In the genomic region with DNA sequence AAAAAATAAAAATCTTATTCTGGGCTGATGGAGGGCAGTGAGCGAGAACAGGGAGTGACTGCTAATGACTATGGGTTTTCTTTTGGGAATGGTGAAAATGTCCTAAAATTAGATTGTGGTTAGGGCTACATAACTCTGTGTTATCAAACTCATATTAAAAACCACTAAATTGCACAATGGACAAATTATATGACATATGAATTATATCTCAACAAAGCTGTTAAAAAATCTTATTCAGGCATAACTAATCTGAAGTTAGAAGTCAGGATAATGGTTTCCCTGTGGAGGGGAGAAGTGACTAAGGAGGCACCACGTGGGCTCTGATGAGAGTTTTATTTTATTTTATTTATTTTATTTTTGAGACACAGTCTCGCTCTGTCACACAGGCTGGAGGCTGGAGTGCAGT, we compare ENCODE assay signal across 28 cellular contexts. TPM values are rescaled to one million over a fixed set of nuclear protein-coding genes. Genes with fewer than 3 reads are reported as not detected.
A peak's percentile ranks its signal among the peaks of the same experiment; 100 is the strongest.
DNase-seq lines count a peak whose midpoint lies in the region; ATAC-seq and TF ChIP-seq lines count a peak whose summit lies in the region.
"Had no signal": no experiment of that assay in that cellular context is flagged by ENCODE, and none has a peak within 500 bp of the region (broad histone marks: within the 10 kb centered on the region; RNA-seq: fewer than 3 reads in every experiment).

No MANE protein-coding gene starts in this region.

- no peaks in the 10 kb centered on the region for H3K9me3 Mint-ChIP-seq in activated naive CD4-positive, alpha-beta T cell treated with anti-CD3 and anti-CD28 coated beads, Interleukin-2, amount 10 ng/mL, durations not matched to agents 7 days and 5 days
- H3K9me3 Mint-ChIP-seq: mesothelial cell of epicardium had no signal

- H3K4me2 ChIP-seq in SK-N-SH: no peak overlapping the region

- no peaks in the 10 kb centered on the region for H3K27me3 ChIP-seq in SK-N-SH (ENCODE audit: insufficient read depth)
- no peaks in the 10 kb centered on the region for H3K27me3 ChIP-seq in WERI-Rb-1 (ENCODE audit: insufficient read depth, low read depth, severe bottlenecking)
- H3K27me3 ChIP-seq: esophagus squamous epithelium had no signal

- H3K27ac ChIP-seq in SK-N-SH (ENCODE audit: low read depth in 2 of 2, low read length in 1 of 2) (no peak overlapping the region), WERI-Rb-1 (no peak overlapping the region)
- H3K27ac ChIP-seq: esophagus squamous epithelium, VCaP had no signal

- H3F3A ChIP-seq in SK-N-SH (replicated peaks; ENCODE audit: insufficient read depth): no peaks in the 10 kb centered on the region

- peak overlapping the region; percentile 24; the same call in 1 of the 2 replicates for H2AFZ ChIP-seq in SK-N-SH (ENCODE audit: low read depth)

- H3K9me3 ChIP-seq in SK-N-SH (no peaks in the 10 kb centered on the region), WERI-Rb-1 (ENCODE audit: severe bottlenecking) (no peaks in the 10 kb centered on the region)
- H3K9me3 ChIP-seq: esophagus squamous epithelium had no signal

- peaks cover 4% of the 10 kb centered on the region for H3K27me3 Mint-ChIP-seq in activated naive CD4-positive, alpha-beta T cell treated with anti-CD3 and anti-CD28 coated beads, Interleukin-2, amount 10 ng/mL, durations not matched to agents 7 days and 5 days

- TF ChIP-seq CTCF in SK-N-SH (IDR thresholded peaks at IDR 0.05) (no peak), WERI-Rb-1 (IDR thresholded peaks at IDR 0.05; ENCODE audit: low read depth, low read length) (no peak), GM13977 (IDR thresholded peaks at IDR 0.05; ENCODE audit: extremely low read depth, insufficient read depth, missing control alignments) (no peak)

- ATAC-seq in SK-N-SH treated with all-trans-retinoic acid at 6 μM for 48 hours (no peak), sciatic nerve (peak; percentile 68)
- ATAC-seq: K562 had no signal

- no peak overlapping the region for H3K27ac Mint-ChIP-seq in activated naive CD4-positive, alpha-beta T cell treated with anti-CD3 and anti-CD28 coated beads, Interleukin-2, amount 10 ng/mL, durations not matched to agents 7 days and 5 days
- H3K27ac Mint-ChIP-seq: mesothelial cell of epicardium, progenitor cell of endocrine pancreas had no signal

- H4K20me1 ChIP-seq in SK-N-SH (ENCODE audit: insufficient read depth): no peaks in the 10 kb centered on the region

- no peaks in the 10 kb centered on the region for H3K36me3 Mint-ChIP-seq in activated naive CD4-positive, alpha-beta T cell treated with anti-CD3 and anti-CD28 coated beads, Interleukin-2, amount 10 ng/mL, durations not matched to agents 7 days and 5 days
- H3K36me3 Mint-ChIP-seq: mesothelial cell of epicardium had no signal

- no peak for TF ChIP-seq RAD21 in SK-N-SH (IDR thresholded peaks at IDR 0.05; ENCODE audit: low read length)

- H3K4me3 ChIP-seq in SK-N-SH (ENCODE audit: low read depth in 2 of 2, low read length in 1 of 2) (no peak overlapping the region), WERI-Rb-1 (ENCODE audit: low read depth, low read length) (no peak overlapping the region)
- H3K4me3 ChIP-seq: esophagus squamous epithelium, K562 had no signal

- no peaks in the 10 kb centered on the region for H3K79me2 ChIP-seq in SK-N-SH (ENCODE audit: insufficient read depth)

- no peaks in the 10 kb centered on the region for H3K36me3 ChIP-seq in SK-N-SH (replicated peaks in 1 of 2; ENCODE audit: control insufficient read depth in 1 of 2, insufficient read depth in 2 of 2, low read length in 1 of 2)
- no peaks in the 10 kb centered on the region for H3K36me3 ChIP-seq in WERI-Rb-1
- H3K36me3 ChIP-seq: esophagus squamous epithelium had no signal

- POLR2A ChIA-PET in SK-N-SH (lab: Yijun Ruan, JAX): no interaction called here

- no peaks in the 10 kb centered on the region for H3K9me2 ChIP-seq in SK-N-SH

- intact Hi-C loops in sciatic nerve (cut with DNase I): no loop called here

- no peak for TF ChIP-seq EP300 in SK-N-SH (IDR thresholded peaks at IDR 0.05; ENCODE audit: borderline replicate concordance in 1 of 2, low read depth in 1 of 2, low read length in 1 of 2)

- DNase-seq in SK-N-SH (no peak), RPMI7951 (ENCODE audit: low read depth) (peak; percentile 38), glomerular visceral epithelial cell (ENCODE audit: extremely low spot score) (peak; percentile 72), sciatic nerve (ENCODE audit: low spot score) (no peak), WERI-Rb-1 (no peak), GM13977 (ENCODE audit: low spot score) (no peak)
- no peak for DNase-seq in activated naive CD4-positive, alpha-beta T cell treated with anti-CD3 and anti-CD28 coated beads, Interleukin-2, amount 10 ng/mL, durations not matched to agents 7 days and 5 days
- DNase-seq: activated CD4-positive, alpha-beta T cell treated with anti-CD3 and anti-CD28 coated beads, Interleukin-2, amount 50 U/mL, for 48 hours; aorta; C1 segment of cervical spinal cord; DMS 273 treated with DMSO at 0.1 percent for 48 hours; effector memory CD4-positive, alpha-beta T cell; esophagus squamous epithelium; MV-4-11; NCI-H187 treated with DMSO at 0.1 percent for 48 hours; NCI-H446 treated with DMSO at 0.1 percent for 48 hours; stimulated activated CD8-positive, alpha-beta memory T cell treated with anti-CD3 and anti-CD28 coated beads, Interleukin-4, amount 100 ng/mL, for 48 hours; substantia nigra; T-helper 1 cell had no signal

- H3K4me1 Mint-ChIP-seq in activated naive CD4-positive, alpha-beta T cell treated with anti-CD3 and anti-CD28 coated beads, Interleukin-2, amount 10 ng/mL, durations not matched to agents 7 days and 5 days: no peaks in the 10 kb centered on the region

- no peak overlapping the region for H3K4me3 Mint-ChIP-seq in activated naive CD4-positive, alpha-beta T cell treated with anti-CD3 and anti-CD28 coated beads, Interleukin-2, amount 10 ng/mL, durations not matched to agents 7 days and 5 days
- H3K4me3 Mint-ChIP-seq: mesothelial cell of epicardium had no signal

- H3K4me1 ChIP-seq in SK-N-SH (ENCODE audit: control insufficient read depth in 1 of 2, insufficient read depth in 2 of 2, low read depth in 1 of 2, low read length in 1 of 2): no peaks in the 10 kb centered on the region; a peak in 1 of 4 replicates
- H3K4me1 ChIP-seq: esophagus squamous epithelium had no signal

- H3K9ac ChIP-seq in SK-N-SH: no peak overlapping the region

- 63% methylated on average over 3 of the region's 3 CpGs for WGBS in SK-N-SH (ENCODE audit: low lambda C conversion rate)

- CTCF ChIA-PET in SK-N-SH (lab: Yijun Ruan, JAX): interaction anchor here (1.0 to 1.4 kb wide), 2 partner anchors 22 to 98 kb away, joined by 3 read pairs; no protein-coding TSS in a partner anchor
- CTCF ChIA-PET in activated naive CD4-positive, alpha-beta T cell treated with anti-CD3 and anti-CD28 coated beads, Interleukin-2, amount 10 ng/mL, durations not matched to agents 7 days and 5 days (lab: Charles Lee): interaction anchor here (1.8 kb wide), 1 partner anchor 159 kb away, joined by 3 read pairs; no protein-coding TSS in a partner anchor

- in situ Hi-C loops in GM13977 (cut with MboI; ENCODE audit: low pct_unique_long_range_greater_than_20kb, low sequenced_read_pairs, unreplicated experiment): no loop called here

TF ChIP-seq in SK-N-SH, 30 proteins besides CTCF, POLR2A, EP300 and RAD21 (continues in another document):
- TF ChIP-seq NFIC (IDR thresholded peaks at IDR 0.05; ENCODE audit: borderline replicate concordance) (no peak), EZH2phosphoT487 (IDR thresholded peaks at IDR 0.05; ENCODE audit: borderline replicate concordance, low read depth) (no peak), NRF1 (IDR thresholded peaks at IDR 0.05; ENCODE audit: low read depth, low read length) (no peak), MEF2A (IDR thresholded peaks at IDR 0.05; ENCODE audit: borderline replicate concordance, low read depth) (no peak), TCF12 (IDR thresholded peaks at IDR 0.05) (no peak), GABPA (IDR thresholded peaks at IDR 0.05; ENCODE audit: low read depth) (no peak)
- TF ChIP-seq, protein P1, sequence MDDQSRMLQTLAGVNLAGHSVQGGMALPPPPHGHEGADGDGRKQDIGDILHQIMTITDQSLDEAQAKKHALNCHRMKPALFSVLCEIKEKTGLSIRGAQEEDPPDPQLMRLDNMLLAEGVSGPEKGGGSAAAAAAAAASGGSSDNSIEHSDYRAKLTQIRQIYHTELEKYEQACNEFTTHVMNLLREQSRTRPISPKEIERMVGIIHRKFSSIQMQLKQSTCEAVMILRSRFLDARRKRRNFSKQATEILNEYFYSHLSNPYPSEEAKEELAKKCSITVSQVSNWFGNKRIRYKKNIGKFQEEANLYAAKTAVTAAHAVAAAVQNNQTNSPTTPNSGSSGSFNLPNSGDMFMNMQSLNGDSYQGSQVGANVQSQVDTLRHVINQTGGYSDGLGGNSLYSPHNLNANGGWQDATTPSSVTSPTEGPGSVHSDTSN (IDR thresholded peaks at IDR 0.05): no peak

TF ChIP-seq in SK-N-SH treated with all-trans-retinoic acid at 6 μM for 48 hours, 23 proteins besides CTCF, POLR2A, EP300 and RAD21:
- no peak for TF ChIP-seq OSR1 (CRISPR knock-in tag; IDR thresholded peaks at IDR 0.05)

RNA-seq across cellular contexts. Expression of a gene that starts 32.1 kb away (rescaled TPM):
- polyA plus RNA-seq in SK-N-SH (2012; rRNA removed): 4.8 and 5.0 TPM in 2 replicates
- polyA plus RNA-seq in SK-N-SH (2012; cell fraction: cytosol; rRNA removed): 6.3 and 6.7 TPM in 2 replicates
- polyA plus RNA-seq in SK-N-SH (2012; cell fraction: nucleus; rRNA removed): 1.8 and 4.1 TPM in 2 replicates
- 2.8 and 3.1 TPM in 2 replicates for total RNA-seq in RPMI7951 (2014; rRNA removed; shearing (Covaris generic))
- total RNA-seq in sciatic nerve: 11.8 TPM
- polyA plus RNA-seq: K562, neural cell had no signal

RNA-seq across cellular contexts. Expression of a gene that starts 45.9 kb away (rescaled TPM):
- not detected in 2 replicates for polyA plus RNA-seq in SK-N-SH (2012; rRNA removed)
- not detected in 2 replicates for polyA plus RNA-seq in SK-N-SH (2012; cell fraction: cytosol; rRNA removed)
- polyA plus RNA-seq in SK-N-SH (2012; cell fraction: nucleus; rRNA removed): not detected in 2 replicates
- total RNA-seq in RPMI7951 (2014; rRNA removed; shearing (Covaris generic)): 0.24 and 0.39 TPM in 2 replicates
- not detected for total RNA-seq in sciatic nerve
- total RNA-seq: chondrocyte, esophagus squamous epithelium, K562, kidney epithelial cell, urinary bladder had no signal
- polyA plus RNA-seq: K562, neural cell, urinary bladder had no signal

Comparison
In these comparisons a context has a peak if more than half of its experiments do, and no peak if none do; other contexts are left out.
1. DNase-seq: peak in RPMI7951 (single experiment) and glomerular visceral epithelial cell (single experiment); none in SK-N-SH (single experiment), sciatic nerve (single experiment), WERI-Rb-1 (single experiment), GM13977 (single experiment) and activated naive CD4-positive, alpha-beta T cell treated with anti-CD3 and anti-CD28 coated beads, Interleukin-2, amount 10 ng/mL, durations not matched to agents 7 days and 5 days (single experiment).